Comparison of ENCODE assay signal across 39 cellular contexts in genomic region chr10:56698506-56698905, GRCh38.
"Had no signal": no experiment of that assay in that cellular context is flagged by ENCODE, and none has a peak within 500 bp of the region (broad histone marks: within the 10 kb centered on the region; RNA-seq: fewer than 3 reads in every experiment).

No MANE protein-coding gene starts in this region.

- H3K4me3 Mint-ChIP-seq: activated naive CD4-positive, alpha-beta T cell treated with anti-CD3 and anti-CD28 coated beads for 36 hours; activated naive CD4-positive, alpha-beta T cell treated with anti-CD3 and anti-CD28 coated beads, Interleukin-2, amount 10 ng/mL, durations not matched to agents 7 days and 5 days; activated naive CD4-positive, alpha-beta T cell treated with anti-CD3 and anti-CD28 coated beads, Interleukin-2, amount 50 U/mL, for 24 hours; activated naive CD8-positive, alpha-beta T cell; activated naive CD8-positive, alpha-beta T cell treated with anti-CD3 and anti-CD28 coated beads for 36 hours; activated naive CD8-positive, alpha-beta T cell treated with anti-CD3 and anti-CD28 coated beads, Interleukin-2, amount 10 ng/mL, durations not matched to agents 7 days and 5 days; activated naive CD8-positive, alpha-beta T cell treated with anti-CD3 and anti-CD28 coated beads, Interleukin-2, amount 50 U/mL, for 24 hours; activated T-cell treated with anti-CD3 and anti-CD28 coated beads, Interleukin-2, amount 50 U/mL, for 24 hours; activated T-cell treated with anti-CD3 and anti-CD28 coated beads, Interleukin-2, amount 50 U/mL, for 4 hours; activated T-helper 1 cell treated with anti-CD3 and anti-CD28 coated beads, Interleukin-12 subunit alpha, Interleukin-12 subunit beta, Interleukin-2, Interleukin-4 antibody, amounts not matched to agents 30 ng/mL and 10 ng/mL and 1 ng/mL, durations not matched to agents 14 hours and 24 hours and 36 hours; activated T-helper 17 cell treated with anti-CD3 and anti-CD28 coated beads, Interleukin-2, amount 50 U/mL, for 72 hours; brain; central memory CD8-positive, alpha-beta T cell had no signal

- H3K27me3 Mint-ChIP-seq: activated naive CD4-positive, alpha-beta T cell treated with anti-CD3 and anti-CD28 coated beads, Interleukin-2, amount 10 ng/mL, durations not matched to agents 7 days and 5 days; activated naive CD4-positive, alpha-beta T cell treated with anti-CD3 and anti-CD28 coated beads, Interleukin-2, amount 50 U/mL, for 24 hours; activated naive CD8-positive, alpha-beta T cell; activated naive CD8-positive, alpha-beta T cell treated with anti-CD3 and anti-CD28 coated beads for 36 hours; activated naive CD8-positive, alpha-beta T cell treated with anti-CD3 and anti-CD28 coated beads, Interleukin-2, amount 10 ng/mL, durations not matched to agents 7 days and 5 days; activated naive CD8-positive, alpha-beta T cell treated with anti-CD3 and anti-CD28 coated beads, Interleukin-2, amount 50 U/mL, for 24 hours; activated T-cell treated with anti-CD3 and anti-CD28 coated beads, Interleukin-2, amount 50 U/mL, for 24 hours; activated T-helper 17 cell treated with anti-CD3 and anti-CD28 coated beads, Interleukin-2, amount 50 U/mL, for 72 hours; brain; central memory CD8-positive, alpha-beta T cell had no signal

- FAIRE-seq: astrocyte, bronchial epithelial cell, colon had no signal

- H3K36me3 Mint-ChIP-seq: activated naive CD4-positive, alpha-beta T cell treated with anti-CD3 and anti-CD28 coated beads, Interleukin-2, amount 10 ng/mL, durations not matched to agents 7 days and 5 days; activated naive CD4-positive, alpha-beta T cell treated with anti-CD3 and anti-CD28 coated beads, Interleukin-2, amount 50 U/mL, for 24 hours; activated naive CD4-positive, alpha-beta T cell treated with anti-CD3 and anti-CD28 coated beads, Interleukin-2, amount 50 U/mL, for 72 hours; activated naive CD8-positive, alpha-beta T cell; activated naive CD8-positive, alpha-beta T cell treated with anti-CD3 and anti-CD28 coated beads for 36 hours; activated naive CD8-positive, alpha-beta T cell treated with anti-CD3 and anti-CD28 coated beads, Interleukin-2, amount 10 ng/mL, durations not matched to agents 7 days and 5 days; brain had no signal

- DNase-seq: activated effector memory CD4-positive, alpha-beta T cell treated with anti-CD3 and anti-CD28 coated beads, Interleukin-2, amount 50 U/mL, for 16 hours; activated effector memory CD4-positive, alpha-beta T cell treated with Interleukin-2 at 50 U/mL for 16 hours; activated gamma-delta T cell; activated gamma-delta T cell treated with Interleukin-2 at 50 U/mL for 16 hours; activated naive CD4-positive, alpha-beta T cell; activated naive CD4-positive, alpha-beta T cell treated with anti-CD3 and anti-CD28 coated beads for 36 hours; activated naive CD4-positive, alpha-beta T cell treated with anti-CD3 and anti-CD28 coated beads, Interleukin-2, amount 10 ng/mL, durations not matched to agents 7 days and 5 days; activated naive CD4-positive, alpha-beta T cell treated with anti-CD3 and anti-CD28 coated beads, Interleukin-2, amount 50 U/mL, for 16 hours; activated naive CD4-positive, alpha-beta T cell treated with Interleukin-2 at 50 U/mL for 16 hours; activated naive CD8-positive, alpha-beta T cell treated with anti-CD3 and anti-CD28 coated beads for 36 hours; activated naive CD8-positive, alpha-beta T cell treated with anti-CD3 and anti-CD28 coated beads, Interleukin-2, amount 10 ng/mL, durations not matched to agents 7 days and 5 days; activated naive CD8-positive, alpha-beta T cell treated with anti-CD3 and anti-CD28 coated beads, Interleukin-2, amount 50 U/mL, for 24 hours; activated T-cell treated with anti-CD3 and anti-CD28 coated beads, Interleukin-2, amount 50 U/mL, for 24 hours; activated T-cell treated with anti-CD3 and anti-CD28 coated beads, Interleukin-2, amount 50 U/mL, for 4 hours; activated T-cell treated with anti-CD3 and anti-CD28 coated beads, Interleukin-2, amount 50 U/mL, for 48 hours; adrenal gland; amniotic stem cell; amygdala; anterior cingulate cortex; aorta; body of pancreas; brain microvascular endothelial cell; caudate nucleus; central memory CD4-positive, alpha-beta T cell; cerebellar nuclear complex had no signal

- H3K36me3 ChIP-seq: adrenal gland, ascending aorta, brain microvascular endothelial cell, breast epithelium, cardiac muscle cell had no signal

- H3K9me3 Mint-ChIP-seq: activated naive CD4-positive, alpha-beta T cell treated with anti-CD3 and anti-CD28 coated beads for 36 hours; activated naive CD4-positive, alpha-beta T cell treated with anti-CD3 and anti-CD28 coated beads, Interleukin-2, amount 50 U/mL, for 24 hours; activated naive CD8-positive, alpha-beta T cell treated with anti-CD3 and anti-CD28 coated beads, Interleukin-2, amount 50 U/mL, for 24 hours; activated T-cell treated with anti-CD3 and anti-CD28 coated beads, Interleukin-2, amount 50 U/mL, for 4 hours; activated T-helper 1 cell treated with anti-CD3 and anti-CD28 coated beads, Interleukin-12 subunit alpha, Interleukin-12 subunit beta, Interleukin-2, Interleukin-4 antibody, amounts not matched to agents 30 ng/mL and 10 ng/mL and 1 ng/mL, durations not matched to agents 14 hours and 24 hours and 36 hours; activated T-helper 17 cell treated with anti-CD3 and anti-CD28 coated beads, Interleukin-2, amount 50 U/mL, for 72 hours; brain; central memory CD8-positive, alpha-beta T cell had no signal

- H3K4me1 ChIP-seq: adrenal gland, ascending aorta, body of pancreas, breast epithelium had no signal

- H3K4me3 ChIP-seq: adrenal gland, ascending aorta, body of pancreas, breast epithelium, cardiac muscle cell had no signal

- H3K4me1 Mint-ChIP-seq: activated naive CD4-positive, alpha-beta T cell treated with anti-CD3 and anti-CD28 coated beads, Interleukin-2, amount 10 ng/mL, durations not matched to agents 7 days and 5 days; activated naive CD4-positive, alpha-beta T cell treated with anti-CD3 and anti-CD28 coated beads, Interleukin-2, amount 50 U/mL, for 24 hours; activated naive CD8-positive, alpha-beta T cell treated with anti-CD3 and anti-CD28 coated beads for 36 hours; activated naive CD8-positive, alpha-beta T cell treated with anti-CD3 and anti-CD28 coated beads, Interleukin-2, amount 10 ng/mL, durations not matched to agents 7 days and 5 days; activated naive CD8-positive, alpha-beta T cell treated with anti-CD3 and anti-CD28 coated beads, Interleukin-2, amount 50 U/mL, for 24 hours; activated T-helper 17 cell treated with anti-CD3 and anti-CD28 coated beads, Interleukin-2, amount 50 U/mL, for 72 hours; brain; central memory CD8-positive, alpha-beta T cell had no signal

- H3K27ac ChIP-seq: adrenal gland, ascending aorta, body of pancreas, brain microvascular endothelial cell, breast epithelium, cardiac muscle cell had no signal

- H3K9me3 ChIP-seq: adrenal gland, ascending aorta, body of pancreas, breast epithelium had no signal

- H3K27ac Mint-ChIP-seq: activated naive CD4-positive, alpha-beta T cell treated with anti-CD3 and anti-CD28 coated beads for 36 hours; activated naive CD4-positive, alpha-beta T cell treated with anti-CD3 and anti-CD28 coated beads, Interleukin-2, amount 10 ng/mL, durations not matched to agents 7 days and 5 days; activated naive CD4-positive, alpha-beta T cell treated with anti-CD3 and anti-CD28 coated beads, Interleukin-2, amount 50 U/mL, for 24 hours; activated naive CD4-positive, alpha-beta T cell treated with anti-CD3 and anti-CD28 coated beads, Interleukin-2, amount 50 U/mL, for 72 hours; activated naive CD8-positive, alpha-beta T cell; activated naive CD8-positive, alpha-beta T cell treated with anti-CD3 and anti-CD28 coated beads for 36 hours; activated naive CD8-positive, alpha-beta T cell treated with anti-CD3 and anti-CD28 coated beads, Interleukin-2, amount 10 ng/mL, durations not matched to agents 7 days and 5 days; activated naive CD8-positive, alpha-beta T cell treated with anti-CD3 and anti-CD28 coated beads, Interleukin-2, amount 50 U/mL, for 24 hours; activated T-cell treated with anti-CD3 and anti-CD28 coated beads, Interleukin-2, amount 50 U/mL, for 24 hours; activated T-helper 1 cell treated with anti-CD3 and anti-CD28 coated beads, Interleukin-12 subunit alpha, Interleukin-12 subunit beta, Interleukin-2, Interleukin-4 antibody, amounts not matched to agents 30 ng/mL and 10 ng/mL and 1 ng/mL, durations not matched to agents 14 hours and 24 hours and 36 hours; activated T-helper 17 cell treated with anti-CD3 and anti-CD28 coated beads, Interleukin-2, amount 50 U/mL, for 72 hours; activated T-helper 2 cell treated with anti-CD3 and anti-CD28 coated beads, Interferon-gamma antibody, Interleukin-2, Interleukin-4, amounts not matched to agents 10 μg/mL and 5 μg/mL and 100 μg/mL, durations not matched to agents 14 hours and 24 hours and 36 hours; brain had no signal

- H3K27me3 ChIP-seq: adrenal gland, ascending aorta, body of pancreas, brain microvascular endothelial cell, breast epithelium, cardiac muscle cell had no signal

- ATAC-seq: activated naive CD4-positive, alpha-beta T cell treated with anti-CD3 and anti-CD28 coated beads, Interleukin-2, amount 50 U/mL, for 72 hours; activated naive CD8-positive, alpha-beta T cell treated with anti-CD3 and anti-CD28 coated beads, Interleukin-2, amount 50 U/mL, for 24 hours; activated T-cell treated with anti-CD3 and anti-CD28 coated beads, Interleukin-2, amount 50 U/mL, for 4 hours; activated T-helper 17 cell treated with anti-CD3 and anti-CD28 coated beads, Interleukin-2, amount 50 U/mL, for 72 hours; body of pancreas had no signal
